8 cellular contexts compared by ENCODE assay signal in genomic region chr16:4693296-4693955, GRCh38. TPM values are rescaled to one million over a fixed set of nuclear protein-coding genes. Genes with fewer than 3 reads are reported as not detected.
DNase-seq lines count a peak whose midpoint lies in the region; ATAC-seq and TF ChIP-seq lines count a peak whose summit lies in the region.

Gene NUDT16L1 (plus strand): TSS chr16:4693562. CDS start chr16:4693727, 165 bp downstream.

- H3K36me3 ChIP-seq in BLaER1 treated with 17β-estradiol and CSF1 and Interleukin-3, amounts not matched to agents 10 nM and 100 nM: peaks cover 36 to 57% (median 41%) of the 10 kb centered on the region in 11 experiments
- peaks cover 6% of the 10 kb centered on the region for H3K36me3 ChIP-seq in colonic mucosa

- H3K9ac ChIP-seq in BLaER1 treated with 17β-estradiol and CSF1 and Interleukin-3, amounts not matched to agents 10 nM and 100 nM: peak within 1 kb of the TSS; percentile 86 to 93 (median 88)
- peak within 1 kb of the TSS; percentile 84 to 98 for H3K9ac ChIP-seq in colonic mucosa (ENCODE audit: low read depth in 2 of 2, low read length in 2 of 2)

- peak within 1 kb of the TSS; percentile 78 for H3K27ac Mint-ChIP-seq in activated CD4-positive, alpha-beta T cell treated with anti-CD3 and anti-CD28 coated beads, Interleukin-2, amount 10 ng/mL, durations not matched to agents 24 days and 14 days

- H3K4me3 Mint-ChIP-seq in activated CD4-positive, alpha-beta T cell treated with anti-CD3 and anti-CD28 coated beads, Interleukin-2, amount 10 ng/mL, durations not matched to agents 24 days and 14 days: peak within 1 kb of the TSS; percentile 84

- H3K4me3 ChIP-seq in BLaER1 treated with 17β-estradiol and CSF1 and Interleukin-3, amounts not matched to agents 10 nM and 100 nM: peak within 1 kb of the TSS; percentile 83 to 99 (median 94)
- peak within 1 kb of the TSS; percentile 72 for H3K4me3 ChIP-seq in colonic mucosa

- peaks cover 55 to 70% (median 64%) of the 10 kb centered on the region in 10 experiments for H3K4me1 ChIP-seq in BLaER1 treated with 17β-estradiol and CSF1 and Interleukin-3, amounts not matched to agents 10 nM and 100 nM
- H3K4me1 ChIP-seq in colonic mucosa: peaks cover 5% of the 10 kb centered on the region

- H4K20me1 ChIP-seq in BLaER1 treated with 17β-estradiol and CSF1 and Interleukin-3, amounts not matched to agents 10 nM and 100 nM: peaks cover 33 to 85% (median 50%) of the 10 kb centered on the region in 11 experiments

- DNase-seq in NCI-H526 treated with DMSO at 0.1 percent for 48 hours (lab: John Stamatoyannopoulos, UW) (peak; percentile 74), colonic mucosa (peak; percentile 96)
- peak; percentile 100 for DNase-seq in activated CD4-positive, alpha-beta T cell treated with anti-CD3 and anti-CD28 coated beads, Interleukin-2, amount 10 ng/mL, durations not matched to agents 24 days and 14 days
- DNase-seq in stimulated activated CD4-positive, alpha-beta T cell treated with anti-CD3 and anti-CD28 coated beads, Interleukin-1b, Interleukin-23, amount 100 ng/mL, for 24 hours (ENCODE audit: low read depth in 4 of 4, low spot score in 1 of 4): peak; percentile 91 to 96 (median 94)

- intact Hi-C loops in activated CD4-positive, alpha-beta T cell treated with anti-CD3 and anti-CD28 coated beads, Interleukin-2, amount 10 ng/mL, durations not matched to agents 24 days and 14 days (cut with micrococcal nuclease): loop anchor here (1.0 kb wide), 3 partner anchors 17 to 77 kb away; partner anchors contain the start of genes ANKS3 and DNAAF8
- intact Hi-C loops in colonic mucosa (cut with DNase I): no loop called here

- H3K4me1 Mint-ChIP-seq in activated CD4-positive, alpha-beta T cell treated with anti-CD3 and anti-CD28 coated beads, Interleukin-2, amount 10 ng/mL, durations not matched to agents 24 days and 14 days: peaks cover 11% of the 10 kb centered on the region

- H3K36me3 Mint-ChIP-seq in activated CD4-positive, alpha-beta T cell treated with anti-CD3 and anti-CD28 coated beads, Interleukin-2, amount 10 ng/mL, durations not matched to agents 24 days and 14 days (ENCODE audit: low read depth): peaks cover 8% of the 10 kb centered on the region

- peak within 1 kb of the TSS; percentile 43 to 93 (median 84); a peak in 21 of 22 replicates for H3K27ac ChIP-seq in BLaER1 treated with 17β-estradiol and CSF1 and Interleukin-3, amounts not matched to agents 10 nM and 100 nM
- H3K27ac ChIP-seq in colonic mucosa (peak within 1 kb of the TSS; percentile 81), layer of hippocampus (ENCODE audit: low read depth, low read length) (peak within 1 kb of the TSS; percentile 88)

- H3K9me3 Mint-ChIP-seq in activated CD4-positive, alpha-beta T cell treated with anti-CD3 and anti-CD28 coated beads, Interleukin-2, amount 10 ng/mL, durations not matched to agents 24 days and 14 days: no peaks in the 10 kb centered on the region

- ATAC-seq in GM19328 (IDR thresholded peaks at IDR 0.05; ENCODE audit: unreplicated experiment) (peak; percentile 95), HG03469 (IDR thresholded peaks at IDR 0.05; ENCODE audit: unreplicated experiment) (peak; percentile 90)

- no peaks in the 10 kb centered on the region for H3K27me3 Mint-ChIP-seq in activated CD4-positive, alpha-beta T cell treated with anti-CD3 and anti-CD28 coated beads, Interleukin-2, amount 10 ng/mL, durations not matched to agents 24 days and 14 days

- TF ChIP-seq CTCF in colonic mucosa (IDR thresholded peaks at IDR 0.05): peak; percentile 18

- peak within 1 kb of the TSS; percentile 90 to 100 (median 97) for H3K4me2 ChIP-seq in BLaER1 treated with 17β-estradiol and CSF1 and Interleukin-3, amounts not matched to agents 10 nM and 100 nM

- no peaks in the 10 kb centered on the region for H3K9me3 ChIP-seq in BLaER1 treated with 17β-estradiol and CSF1 and Interleukin-3, amounts not matched to agents 10 nM and 100 nM (replicated peaks in 1 of 11)
- no peaks in the 10 kb centered on the region for H3K9me3 ChIP-seq in colonic mucosa

- H3K27me3 ChIP-seq in BLaER1 treated with 17β-estradiol and CSF1 and Interleukin-3, amounts not matched to agents 10 nM and 100 nM: no peaks in the 10 kb centered on the region
- H3K27me3 ChIP-seq in colonic mucosa: no peaks in the 10 kb centered on the region
- no peaks in the 10 kb centered on the region for H3K27me3 ChIP-seq in layer of hippocampus (ENCODE audit: control insufficient read depth, insufficient read depth, low read length)

RNA-seq across cellular contexts. Expression of gene NUDT16L1, which starts in this region (rescaled TPM):
- 35.4 and 36.1 TPM in 2 replicates for total RNA-seq in activated CD4-positive, alpha-beta T cell treated with anti-CD3 and anti-CD28 coated beads, Interleukin-2, amount 10 ng/mL, durations not matched to agents 24 days and 14 days
- total RNA-seq in colonic mucosa: 10 to 100 TPM; 50.7 to 80.1 TPM

Comparison
In these comparisons a context has a peak if more than half of its experiments do, and no peak if none do; other contexts are left out.
1. Peak in every context shown above with its lines: DNase-seq, ATAC-seq, H3K4me3 ChIP-seq and H3K27ac ChIP-seq.